ENCODE assay signal across 16 cellular contexts in genomic region chr18:58828399-58829121, GRCh38. TPM values are rescaled to one million over a fixed set of nuclear protein-coding genes. Genes with fewer than 3 reads are reported as not detected.
A peak's percentile ranks its signal among the peaks of the same experiment; 100 is the strongest.
DNase-seq lines count a peak whose midpoint lies in the region; ATAC-seq and TF ChIP-seq lines count a peak whose summit lies in the region.
"Had no signal": no experiment of that assay in that cellular context is flagged by ENCODE, and none has a peak within 500 bp of the region (broad histone marks: within the 10 kb centered on the region; RNA-seq: fewer than 3 reads in every experiment).

No MANE protein-coding gene starts in this region.

- WGBS in adrenal gland, 4 donors, result 69 to 77% (median 71%) methylated on average over 12 of the region's 12 CpGs
- WGBS in endodermal cell (ENCODE audit: insufficient coverage in 1 of 2, insufficient read length in 1 of 2), 2 experiments, result 90 to 91% methylated on average over 8 to 11 of the region's 12 CpGs
- WGBS in ovary, 3 donors, result 8 to 20% (median 10%) methylated on average over 12 of the region's 12 CpGs

- no peak for TF ChIP-seq POLR2A in adrenal gland (IDR thresholded peaks at IDR 0.05)
- TF ChIP-seq POLR2A in ovary (IDR thresholded peaks at IDR 0.05), result no peak

- H3K27me3 Mint-ChIP-seq in endodermal cell (ENCODE audit: insufficient read depth), result no peaks in the 10 kb centered on the region

- H3K4me1 Mint-ChIP-seq in endodermal cell, result peaks cover 16% of the 10 kb centered on the region

- H3K9ac ChIP-seq in endodermal cell (ENCODE audit: extremely low read depth, low read length, poor library complexity, severe bottlenecking), result peak overlapping the region; percentile 17

- H3K36me3 ChIP-seq in adrenal gland (replicated peaks in 1 of 2), result no peaks in the 10 kb centered on the region
- no peaks in the 10 kb centered on the region for H3K36me3 ChIP-seq in endodermal cell (ENCODE audit: control insufficient read depth, insufficient read depth, low read length)
- no peaks in the 10 kb centered on the region for H3K36me3 ChIP-seq in ovary
- no peaks in the 10 kb centered on the region for H3K36me3 ChIP-seq in tibial artery
- H3K36me3 ChIP-seq: Peyer's patch had no signal

- H3K36me3 Mint-ChIP-seq in endodermal cell (ENCODE audit: low read depth), result peaks cover 2% of the 10 kb centered on the region

- H3K27me3 ChIP-seq in adrenal gland (no peaks in the 10 kb centered on the region), endodermal cell (ENCODE audit: control insufficient read depth, insufficient read depth, low read length, poor library complexity, severe bottlenecking) (no peaks in the 10 kb centered on the region), ovary (no peaks in the 10 kb centered on the region), tibial artery (no peaks in the 10 kb centered on the region)
- H3K27me3 ChIP-seq: Peyer's patch had no signal

- no peak overlapping the region for H3K4me3 ChIP-seq in adrenal gland
- H3K4me3 ChIP-seq in endodermal cell (ENCODE audit: low read length), result no peak overlapping the region
- no peak overlapping the region for H3K4me3 ChIP-seq in ovary
- H3K4me3 ChIP-seq in tibial artery, result no peak overlapping the region
- H3K4me3 ChIP-seq: Peyer's patch had no signal

- H3K27ac ChIP-seq in adrenal gland, result no peak overlapping the region
- no peak overlapping the region for H3K27ac ChIP-seq in endodermal cell (ENCODE audit: low read depth, low read length)
- peak overlapping the region; percentile 12 to 66 for H3K27ac ChIP-seq in ovary
- peak overlapping the region; percentile 56 to 57 for H3K27ac ChIP-seq in tibial artery
- H3K27ac ChIP-seq: Peyer's patch had no signal

- intact Hi-C loops in adrenal gland (cut with DNase I) (no loop called here), ovary (cut with DNase I) (no loop called here), tibial artery (cut with DNase I; ENCODE audit: low total_unique reads) (no loop called here)

- DNase-seq in adrenal gland, result peak in 4 of 7 donors; percentile 9 to 18 (median 15)
- DNase-seq in endodermal cell, result no peak
- peak; percentile 81 to 94 (median 85) for DNase-seq in ovary
- no peak for DNase-seq in tibial artery
- DNase-seq in HuH-7 (ENCODE audit: low spot score), result no peak
- no peak for DNase-seq in activated CD8-positive, alpha-beta memory T cell treated with anti-CD3 and anti-CD28 coated beads, Interleukin-2, amount 50 U/mL, for 48 hours
- DNase-seq: C1 segment of cervical spinal cord, GF-D8, H9, NCI-H1105, NCI-H1694, NCI-H226, NCI-H524 treated with DMSO at 0.1 percent for 48 hours, Peyer's patch, Right ventricle myocardium superior had no signal

- TF ChIP-seq EP300 in ovary (IDR thresholded peaks at IDR 0.05), result no peak

- ATAC-seq in HG03378 (IDR thresholded peaks at IDR 0.05; ENCODE audit: unreplicated experiment), result no peak

- H3K27ac Mint-ChIP-seq in endodermal cell, result no peak overlapping the region
- H3K27ac Mint-ChIP-seq: H9 had no signal

- H3K9me3 ChIP-seq in adrenal gland (replicated peaks in 1 of 3), result no peaks in the 10 kb centered on the region
- peaks cover 17% of the 10 kb centered on the region for H3K9me3 ChIP-seq in endodermal cell (ENCODE audit: control insufficient read depth, low read length)
- no peaks in the 10 kb centered on the region for H3K9me3 ChIP-seq in ovary
- H3K9me3 ChIP-seq in tibial artery, result no peaks in the 10 kb centered on the region
- H3K9me3 ChIP-seq: Peyer's patch had no signal

- no peak overlapping the region for H3K4me3 Mint-ChIP-seq in endodermal cell
- H3K4me3 Mint-ChIP-seq: H9 had no signal

- H3K4me1 ChIP-seq in adrenal gland (replicated peaks in 1 of 2) (no peaks in the 10 kb centered on the region), endodermal cell (ENCODE audit: control insufficient read depth, insufficient read depth, low read length) (peaks cover 6% of the 10 kb centered on the region), ovary (ENCODE audit: insufficient read depth) (peaks cover 8% of the 10 kb centered on the region), tibial artery (peaks cover 0 to 21% (median 11%) of the 10 kb centered on the region in 4 donors)
- H3K4me1 ChIP-seq: Peyer's patch had no signal

- TF ChIP-seq CTCF in adrenal gland (IDR thresholded peaks at IDR 0.05) (no peak), endodermal cell (conservative IDR thresholded peaks at IDR 0.05) (no peak), ovary (IDR thresholded peaks at IDR 0.05) (no peak), tibial artery (IDR thresholded peaks at IDR 0.05) (no peak)

- H3K9me3 Mint-ChIP-seq in endodermal cell, result peaks cover 38% of the 10 kb centered on the region

RNA-seq across cellular contexts. Expression of gene ZNF532, which starts 36.1 kb away (rescaled TPM):
- total RNA-seq in adrenal gland, result 10 to 100 TPM; 14.8 to 34.8 (median 24.7) TPM
- polyA plus RNA-seq in adrenal gland, result 10 to 100 TPM; 11.6 to 17.3 (median 15.8) TPM
- total RNA-seq in endodermal cell, result 100 to 1,000 TPM; 138 to 207 TPM
- 164 TPM for polyA plus RNA-seq in endodermal cell (2013, experiment 1 of 2)
- polyA plus RNA-seq in endodermal cell (2013, experiment 2 of 2), result 157 TPM
- total RNA-seq in ovary, result 100 to 1,000 TPM in 5 of 7 donors, 10 to 100 TPM in 2; 54.0 to 162 (median 106) TPM
- 10 to 100 TPM; 40.5 to 73.4 TPM for polyA plus RNA-seq in ovary

Comparison
In these comparisons a context has a peak if more than half of its experiments do, and no peak if none do; other contexts are left out.
1. DNase-seq: peak in adrenal gland (4 of 7) and ovary (5 of 5); none in endodermal cell (single experiment), tibial artery (0 of 2), HuH-7 (single experiment) and activated CD8-positive, alpha-beta memory T cell treated with anti-CD3 and anti-CD28 coated beads, Interleukin-2, amount 50 U/mL, for 48 hours (single experiment).
2. H3K27ac ChIP-seq: peak in ovary (2 of 2) and tibial artery (2 of 2); none in adrenal gland (0 of 5) and endodermal cell (single experiment).